In genomic region chr14:24365600-24366374, GRCh38 we compare ENCODE assay signal across 8 cellular contexts. TPM values are rescaled to one million over a fixed set of nuclear protein-coding genes. Genes with fewer than 3 reads are reported as not detected.
DNase-seq lines count a peak whose midpoint lies in the region; ATAC-seq and TF ChIP-seq lines count a peak whose summit lies in the region.

No MANE protein-coding gene starts in this region.

- POLR2A ChIA-PET in activated CD8-positive, alpha-beta T cell treated with anti-CD3 and anti-CD28 coated beads, Interleukin-2, amount 10 ng/mL, durations not matched to agents 7 days and 5 days (lab: Charles Lee), result interaction anchor here (1.6 kb wide), 1 partner anchor 65 kb away, joined by 17 read pairs; the partner anchor contains the start of genes CBLN3 and KHNYN

- peaks cover 31% of the 10 kb centered on the region for H3K4me1 Mint-ChIP-seq in activated CD8-positive, alpha-beta T cell treated with anti-CD3 and anti-CD28 coated beads, Interleukin-2, amount 10 ng/mL, durations not matched to agents 7 days and 5 days (ENCODE audit: low read depth)

- H3K27me3 Mint-ChIP-seq in activated CD8-positive, alpha-beta T cell treated with anti-CD3 and anti-CD28 coated beads, Interleukin-2, amount 10 ng/mL, durations not matched to agents 7 days and 5 days (ENCODE audit: low read depth), result peaks cover 53% of the 10 kb centered on the region

- H3K4me1 ChIP-seq in lower lobe of right lung, result peaks cover 31% of the 10 kb centered on the region

- H3K9me3 Mint-ChIP-seq in activated CD8-positive, alpha-beta T cell treated with anti-CD3 and anti-CD28 coated beads, Interleukin-2, amount 10 ng/mL, durations not matched to agents 7 days and 5 days (ENCODE audit: insufficient read depth), result no peaks in the 10 kb centered on the region

- CTCF ChIA-PET in activated CD8-positive, alpha-beta T cell treated with anti-CD3 and anti-CD28 coated beads, Interleukin-2, amount 10 ng/mL, durations not matched to agents 7 days and 5 days (lab: Charles Lee), result interaction anchor here (0.6 to 2.3 kb wide), 16 partner anchors 9 to 77 kb away, joined by 3 to 38 read pairs (median 4); partner anchors contain the start of genes KHNYN and RIPK3

- H3K9me3 ChIP-seq in lower lobe of right lung, result no peaks in the 10 kb centered on the region

- peak overlapping the region; percentile 85 for H3K27ac ChIP-seq in lower lobe of right lung

- peak; percentile 44 for ATAC-seq in HG03135 (IDR thresholded peaks at IDR 0.05; ENCODE audit: unreplicated experiment)
- ATAC-seq in activated CD8-positive, alpha-beta T cell treated with anti-CD3 and anti-CD28 coated beads, Interleukin-2, amount 10 ng/mL, durations not matched to agents 7 days and 5 days, result peak; percentile 71
- ATAC-seq in lower lobe of right lung, result peak; percentile 69 to 76

- peak; percentile 87 for TF ChIP-seq CTCF in lower lobe of right lung (IDR thresholded peaks at IDR 0.05)

- DNase-seq in GF-D8 (lab: John Stamatoyannopoulos, UW) (peak; percentile 51), NCI-H524 (lab: John Stamatoyannopoulos, UW) (peak; percentile 96 to 98), lower lobe of right lung (peak; percentile 90), NCI-H748 treated with DMSO at 0.1 percent for 48 hours (lab: John Stamatoyannopoulos, UW) (no peak)
- peak; percentile 71 for DNase-seq in activated CD8-positive, alpha-beta T cell treated with anti-CD3 and anti-CD28 coated beads, Interleukin-2, amount 10 ng/mL, durations not matched to agents 7 days and 5 days
- peak; percentile 25 for DNase-seq in effector CD4-positive, alpha-beta T cell
- DNase-seq in stimulated activated CD8-positive, alpha-beta memory T cell treated with anti-CD3 and anti-CD28 coated beads, Interleukin-12 subunit alpha, Interleukin-12 subunit beta, amount 100 ng/mL, for 1 hour (ENCODE audit: low read depth), result peak; percentile 38

- H3K27me3 ChIP-seq in lower lobe of right lung (ENCODE audit: low read depth), result peaks cover 17% of the 10 kb centered on the region

- intact Hi-C loops in lower lobe of right lung (cut with DNase I), result loop anchor here (10.0 kb wide), 1 partner anchor 49 kb away; no protein-coding TSS in a partner anchor

- H3K36me3 ChIP-seq in lower lobe of right lung, result no peaks in the 10 kb centered on the region

- no peaks in the 10 kb centered on the region for H3K36me3 Mint-ChIP-seq in activated CD8-positive, alpha-beta T cell treated with anti-CD3 and anti-CD28 coated beads, Interleukin-2, amount 10 ng/mL, durations not matched to agents 7 days and 5 days (ENCODE audit: low read depth)

- no peak overlapping the region for H3K27ac Mint-ChIP-seq in activated CD8-positive, alpha-beta T cell treated with anti-CD3 and anti-CD28 coated beads, Interleukin-2, amount 10 ng/mL, durations not matched to agents 7 days and 5 days

- H3K4me3 ChIP-seq in lower lobe of right lung, result peak overlapping the region; percentile 54

- H3K4me3 Mint-ChIP-seq in activated CD8-positive, alpha-beta T cell treated with anti-CD3 and anti-CD28 coated beads, Interleukin-2, amount 10 ng/mL, durations not matched to agents 7 days and 5 days, result peak overlapping the region; percentile 2

RNA-seq across cellular contexts. Expression of gene NFATC4, which starts 2.2 kb away (rescaled TPM):
- not detected for total RNA-seq in activated CD8-positive, alpha-beta T cell treated with anti-CD3 and anti-CD28 coated beads, Interleukin-2, amount 10 ng/mL, durations not matched to agents 7 days and 5 days
- 37.0 TPM for total RNA-seq in lower lobe of right lung

RNA-seq across cellular contexts. Expression of gene RIPK3, which starts 26.0 kb away (rescaled TPM):
- total RNA-seq in activated CD8-positive, alpha-beta T cell treated with anti-CD3 and anti-CD28 coated beads, Interleukin-2, amount 10 ng/mL, durations not matched to agents 7 days and 5 days, result 10 to 100 TPM; 26.9 to 28.6 TPM
- total RNA-seq in lower lobe of right lung, result 27.9 TPM

RNA-seq across cellular contexts. Expression of gene ADCY4, which starts 30.9 kb away (rescaled TPM):
- total RNA-seq in activated CD8-positive, alpha-beta T cell treated with anti-CD3 and anti-CD28 coated beads, Interleukin-2, amount 10 ng/mL, durations not matched to agents 7 days and 5 days, result 1 to 10 TPM; 3.4 to 4.7 TPM
- total RNA-seq in lower lobe of right lung, result 42.7 TPM

RNA-seq across cellular contexts. Expression of gene NYNRIN, which starts 33.0 kb away (rescaled TPM):
- total RNA-seq in activated CD8-positive, alpha-beta T cell treated with anti-CD3 and anti-CD28 coated beads, Interleukin-2, amount 10 ng/mL, durations not matched to agents 7 days and 5 days, result under 1 TPM; 0.21 to 0.52 TPM
- 17.9 TPM for total RNA-seq in lower lobe of right lung

RNA-seq across cellular contexts. Expression of gene LTB4R, which starts 54.5 kb away (rescaled TPM):
- total RNA-seq in activated CD8-positive, alpha-beta T cell treated with anti-CD3 and anti-CD28 coated beads, Interleukin-2, amount 10 ng/mL, durations not matched to agents 7 days and 5 days, result 10 to 100 TPM; 26.9 to 28.0 TPM
- 14.1 TPM for total RNA-seq in lower lobe of right lung

Comparison
In these comparisons a context has a peak if more than half of its experiments do, and no peak if none do; other contexts are left out.
1. RNA of gene NFATC4, which starts 2.2 kb away (total RNA-seq): 37.0 TPM in lower lobe of right lung (single experiment); not detected in activated CD8-positive, alpha-beta T cell treated with anti-CD3 and anti-CD28 coated beads, Interleukin-2, amount 10 ng/mL, durations not matched to agents 7 days and 5 days; every median in the first group is over 10 times any median in the second.
2. Peak in every context shown above with its lines, with median percentiles within 50 percentile points of each other: ATAC-seq.